Comparison of ENCODE assay signal across 31 cellular contexts in genomic region chr16:4865231-4865860, GRCh38.
"Had no signal": no experiment of that assay in that cellular context is flagged by ENCODE, and none has a peak within 500 bp of the region (broad histone marks: within the 10 kb centered on the region; RNA-seq: fewer than 3 reads in every experiment).

No MANE protein-coding gene starts in this region.

- H2AFZ ChIP-seq: hepatocyte had no signal

- H3K4me1 ChIP-seq: tibial nerve, uterus had no signal

- H3K27me3 Mint-ChIP-seq: naive B cell; stimulated activated naive B cell treated with anti-CD40 and anti-IgM and Interleukin-4, amounts not matched to agents 10 μg/mL and 1 μg/mL and 100 μg/mL, for 72 hours; stimulated activated naive CD8-positive, alpha-beta T cell treated with anti-CD3 and anti-CD28 coated beads, Interleukin-15, Interleukin-2, amounts not matched to agents 100 ng/mL and 50 ng/mL, for 24 hours had no signal

- H3K4me2 ChIP-seq: hepatocyte had no signal

- DNase-seq: dorsolateral prefrontal cortex; effector CD4-positive, alpha-beta T cell; endodermal cell; foreskin fibroblast; gastrocnemius medialis; heart left ventricle; left cardiac atrium; left lung; mesenchymal stem cell; mucosa of descending colon; naive B cell; occipital lobe; ovary; posterior cingulate gyrus; psoas muscle; right cardiac atrium; sigmoid colon; spleen; stimulated activated CD4-positive, alpha-beta T cell treated with anti-CD3 and anti-CD28 coated beads, Interleukin-4, amount 100 ng/mL, for 4 hours; stimulated activated naive B cell treated with anti-CD40 and anti-IgM and Interleukin-4, amounts not matched to agents 10 μg/mL and 1 μg/mL and 100 μg/mL, for 72 hours; upper lobe of right lung; uterus had no signal

- H3K4me3 Mint-ChIP-seq: endodermal cell; mesothelial cell of epicardium; naive B cell; nephron; stimulated activated naive B cell treated with anti-CD40 and anti-IgM and Interleukin-4, amounts not matched to agents 10 μg/mL and 1 μg/mL and 100 μg/mL, for 72 hours; stimulated activated naive CD8-positive, alpha-beta T cell treated with anti-CD3 and anti-CD28 coated beads, Interleukin-15, Interleukin-2, amounts not matched to agents 100 ng/mL and 50 ng/mL, for 24 hours had no signal

- H3K36me3 ChIP-seq: ovary, uterus had no signal

- H3K27me3 ChIP-seq: dorsolateral prefrontal cortex, gastrocnemius medialis, heart left ventricle, hepatocyte, left lung, ovary, sigmoid colon, spleen, tibial nerve, upper lobe of right lung, uterus had no signal

- H3K4me3 ChIP-seq: dorsolateral prefrontal cortex, gastrocnemius medialis, heart left ventricle, hepatocyte, left lung, mucosa of descending colon, ovary, psoas muscle, sigmoid colon, skin epidermis, thoracic aorta, tibial nerve, upper lobe of right lung, uterus had no signal

- H3K27ac Mint-ChIP-seq: endodermal cell; mesothelial cell of epicardium; stimulated activated naive B cell treated with anti-CD40 and anti-IgM and Interleukin-4, amounts not matched to agents 10 μg/mL and 1 μg/mL and 100 μg/mL, for 72 hours; stimulated activated naive CD8-positive, alpha-beta T cell treated with anti-CD3 and anti-CD28 coated beads, Interleukin-15, Interleukin-2, amounts not matched to agents 100 ng/mL and 50 ng/mL, for 24 hours had no signal

- H3K9me3 ChIP-seq: gastrocnemius medialis, heart left ventricle, left lung, mucosa of descending colon, ovary, psoas muscle, sigmoid colon, spleen, thoracic aorta, tibial nerve, upper lobe of right lung, uterus had no signal

- H3K9me3 Mint-ChIP-seq: endodermal cell; mesothelial cell of epicardium; naive B cell; nephron; stimulated activated naive B cell treated with anti-CD40 and anti-IgM and Interleukin-4, amounts not matched to agents 10 μg/mL and 1 μg/mL and 100 μg/mL, for 72 hours; stimulated activated naive CD8-positive, alpha-beta T cell treated with anti-CD3 and anti-CD28 coated beads, Interleukin-15, Interleukin-2, amounts not matched to agents 100 ng/mL and 50 ng/mL, for 24 hours had no signal

- ATAC-seq: esophagus mucosa; gastrocnemius medialis; heart left ventricle; left cardiac atrium; left lung; mucosa of descending colon; psoas muscle; right cardiac atrium; stimulated activated naive B cell treated with anti-CD40 and anti-IgM and Interleukin-4, amounts not matched to agents 10 μg/mL and 1 μg/mL and 100 μg/mL, for 72 hours; upper lobe of right lung had no signal

- H3K27ac ChIP-seq: dorsolateral prefrontal cortex, epithelial cell of prostate, gastrocnemius medialis, heart left ventricle, hepatocyte, ovary, psoas muscle, sigmoid colon, skin epidermis, thoracic aorta, tibial nerve, upper lobe of right lung, uterus had no signal
